Comparison of ENCODE assay signal across 35 cellular contexts in the genomic region with DNA sequence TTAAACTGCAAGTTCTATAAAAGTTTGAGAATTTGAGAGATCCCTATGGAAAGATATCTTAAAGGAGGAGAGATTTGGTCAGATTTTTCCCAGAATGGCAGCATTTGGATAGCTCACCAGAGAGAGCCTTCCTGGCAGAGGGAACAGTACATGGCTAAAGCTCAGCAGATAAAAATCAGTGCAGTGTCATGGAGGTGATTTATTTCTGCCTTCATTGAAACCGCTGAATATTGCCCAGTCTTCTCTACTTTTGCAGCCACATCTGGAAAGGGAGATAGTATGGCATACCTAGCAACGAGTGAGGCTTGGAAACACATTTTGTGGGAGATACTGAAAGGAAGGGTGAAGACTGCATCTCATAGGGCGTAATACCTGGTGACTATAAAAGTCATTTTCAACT.
"Had no signal": no experiment of that assay in that cellular context is flagged by ENCODE, and none has a peak within 500 bp of the region (broad histone marks: within the 10 kb centered on the region; RNA-seq: fewer than 3 reads in every experiment).

No MANE protein-coding gene starts in this region.

- H3K9me3 ChIP-seq: MG63 had no signal

- H3K9ac ChIP-seq: KMS-11 had no signal

- H3K4me2 ChIP-seq: KMS-11 had no signal

- H3K36me3 ChIP-seq: MG63 had no signal

- H3K4me3 ChIP-seq: MG63 had no signal

- H3K27ac ChIP-seq: KMS-11 had no signal

- H3K27me3 ChIP-seq: MG63 had no signal

- DNase-seq: Karpas-422, Kasumi-1, KG1, MG63, MM.1S, MV-4-11, NCI-H1048, NCI-H1092, NCI-H1092 treated with DMSO at 0.1 percent for 48 hours, NCI-H1105, NCI-H1105 treated with DMSO at 0.1 percent for 48 hours, NCI-H1417, NCI-H1417 treated with DMSO at 0.1 percent for 48 hours, NCI-H1436, NCI-H1436 treated with DMSO at 0.1 percent for 48 hours, NCI-H146, NCI-H1694, NCI-H1694 treated with DMSO at 0.1 percent for 48 hours, NCI-H187, NCI-H187 treated with DMSO at 0.1 percent for 48 hours, NCI-H1930, NCI-H2029, NCI-H2029 treated with DMSO at 0.1 percent for 48 hours, NCI-H2081, NCI-H2081 treated with DMSO at 0.1 percent for 48 hours, NCI-H2107, NCI-H2171, NCI-H2171 treated with DMSO at 0.1 percent for 48 hours, NCI-H2227 treated with DMSO at 0.1 percent for 48 hours, NCI-H226, NCI-H345, NCI-H446, NCI-H446 treated with DMSO at 0.1 percent for 48 hours, NCI-H510A had no signal
